1 cellular context compared by ENCODE assay signal in genomic region chr19:47130120-47130588, GRCh38.
TF ChIP-seq lines count a peak whose summit lies in the region.

No MANE protein-coding gene starts in this region.

TF ChIP-seq in HepG2, 621 proteins besides CTCF, POLR2A, EP300 and RAD21:
- TF ChIP-seq TGIF2 (CRISPR knock-in tag; IDR thresholded peaks at IDR 0.05) (no peak), ZNF274 (CRISPR knock-in tag; IDR thresholded peaks at IDR 0.05) (no peak), ARNT (IDR thresholded peaks at IDR 0.05) (no peak), ZNF431 (CRISPR knock-in tag; IDR thresholded peaks at IDR 0.05; ENCODE audit: borderline replicate concordance, low read depth) (no peak), ZSCAN12 (CRISPR knock-in tag; IDR thresholded peaks at IDR 0.05) (peak; percentile 79; the same call in 1 of the 2 replicates), ZNF367 (CRISPR knock-in tag; IDR thresholded peaks at IDR 0.05; ENCODE audit: borderline replicate concordance) (no peak), ZNF709 (CRISPR knock-in tag; IDR thresholded peaks at IDR 0.05) (0 out of 2 replicates have a peak, but pooled peaks have one; percentile 32), CHD4 (IDR thresholded peaks at IDR 0.05; ENCODE audit: borderline replicate concordance, low read length) (peak; percentile 88; the same call in 1 of the 2 replicates), ZNF770 (CRISPR knock-in tag; IDR thresholded peaks at IDR 0.05) (peak; percentile 74)
- TF ChIP-seq, protein P1, sequence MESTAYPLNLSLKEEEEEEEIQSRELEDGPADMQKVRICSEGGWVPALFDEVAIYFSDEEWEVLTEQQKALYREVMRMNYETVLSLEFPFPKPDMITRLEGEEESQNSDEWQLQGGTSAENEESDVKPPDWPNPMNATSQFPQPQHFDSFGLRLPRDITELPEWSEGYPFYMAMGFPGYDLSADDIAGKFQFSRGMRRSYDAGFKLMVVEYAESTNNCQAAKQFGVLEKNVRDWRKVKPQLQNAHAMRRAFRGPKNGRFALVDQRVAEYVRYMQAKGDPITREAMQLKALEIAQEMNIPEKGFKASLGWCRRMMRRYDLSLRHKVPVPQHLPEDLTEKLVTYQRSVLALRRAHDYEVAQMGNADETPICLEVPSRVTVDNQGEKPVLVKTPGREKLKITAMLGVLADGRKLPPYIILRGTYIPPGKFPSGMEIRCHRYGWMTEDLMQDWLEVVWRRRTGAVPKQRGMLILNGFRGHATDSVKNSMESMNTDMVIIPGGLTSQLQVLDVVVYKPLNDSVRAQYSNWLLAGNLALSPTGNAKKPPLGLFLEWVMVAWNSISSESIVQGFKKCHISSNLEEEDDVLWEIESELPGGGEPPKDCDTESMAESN (CRISPR knock-in tag; conservative IDR thresholded peaks at IDR 0.05) = peak; percentile 97; the same call in 1 of the 2 replicates
- TF ChIP-seq, protein P2, sequence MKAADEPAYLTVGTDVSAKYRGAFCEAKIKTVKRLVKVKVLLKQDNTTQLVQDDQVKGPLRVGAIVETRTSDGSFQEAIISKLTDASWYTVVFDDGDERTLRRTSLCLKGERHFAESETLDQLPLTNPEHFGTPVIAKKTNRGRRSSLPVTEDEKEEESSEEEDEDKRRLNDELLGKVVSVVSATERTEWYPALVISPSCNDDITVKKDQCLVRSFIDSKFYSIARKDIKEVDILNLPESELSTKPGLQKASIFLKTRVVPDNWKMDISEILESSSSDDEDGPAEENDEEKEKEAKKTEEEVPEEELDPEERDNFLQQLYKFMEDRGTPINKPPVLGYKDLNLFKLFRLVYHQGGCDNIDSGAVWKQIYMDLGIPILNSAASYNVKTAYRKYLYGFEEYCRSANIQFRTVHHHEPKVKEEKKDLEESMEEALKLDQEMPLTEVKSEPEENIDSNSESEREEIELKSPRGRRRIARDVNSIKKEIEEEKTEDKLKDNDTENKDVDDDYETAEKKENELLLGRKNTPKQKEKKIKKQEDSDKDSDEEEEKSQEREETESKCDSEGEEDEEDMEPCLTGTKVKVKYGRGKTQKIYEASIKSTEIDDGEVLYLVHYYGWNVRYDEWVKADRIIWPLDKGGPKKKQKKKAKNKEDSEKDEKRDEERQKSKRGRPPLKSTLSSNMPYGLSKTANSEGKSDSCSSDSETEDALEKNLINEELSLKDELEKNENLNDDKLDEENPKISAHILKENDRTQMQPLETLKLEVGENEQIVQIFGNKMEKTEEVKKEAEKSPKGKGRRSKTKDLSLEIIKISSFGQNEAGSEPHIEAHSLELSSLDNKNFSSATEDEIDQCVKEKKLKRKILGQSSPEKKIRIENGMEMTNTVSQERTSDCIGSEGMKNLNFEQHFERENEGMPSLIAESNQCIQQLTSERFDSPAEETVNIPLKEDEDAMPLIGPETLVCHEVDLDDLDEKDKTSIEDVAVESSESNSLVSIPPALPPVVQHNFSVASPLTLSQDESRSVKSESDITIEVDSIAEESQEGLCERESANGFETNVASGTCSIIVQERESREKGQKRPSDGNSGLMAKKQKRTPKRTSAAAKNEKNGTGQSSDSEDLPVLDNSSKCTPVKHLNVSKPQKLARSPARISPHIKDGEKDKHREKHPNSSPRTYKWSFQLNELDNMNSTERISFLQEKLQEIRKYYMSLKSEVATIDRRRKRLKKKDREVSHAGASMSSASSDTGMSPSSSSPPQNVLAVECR (CRISPR knock-in tag; IDR thresholded peaks at IDR 0.05; ENCODE audit: borderline replicate concordance) = no peak
